27 cellular contexts compared by ENCODE assay signal in the genomic region with DNA sequence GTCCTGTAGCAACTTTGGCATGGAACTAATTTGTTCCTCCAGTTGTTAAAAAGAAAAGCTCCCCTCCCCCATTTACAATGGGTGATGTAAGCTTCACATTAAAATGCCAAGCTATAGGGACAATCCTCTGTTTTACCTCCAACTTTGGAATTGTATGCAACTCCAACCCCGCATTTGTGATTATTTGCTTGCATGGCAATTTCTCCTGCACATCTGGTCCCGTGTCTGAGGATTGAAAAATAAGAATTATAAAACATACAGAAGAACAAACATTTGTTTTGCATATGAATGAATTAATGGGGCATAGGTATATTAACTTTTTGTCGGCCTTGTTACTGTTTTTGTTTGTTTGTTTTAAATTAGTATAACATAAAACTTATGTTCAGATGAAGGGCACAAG. TPM values are rescaled to one million over a fixed set of nuclear protein-coding genes. Genes with fewer than 3 reads are reported as not detected.
"Had no signal": no experiment of that assay in that cellular context is flagged by ENCODE, and none has a peak within 500 bp of the region (broad histone marks: within the 10 kb centered on the region; RNA-seq: fewer than 3 reads in every experiment).

No MANE protein-coding gene starts in this region.

- DNase-seq: stimulated activated CD4-positive, alpha-beta T cell treated with anti-CD3 and anti-CD28 coated beads, Interleukin-2, amount 100 ng/mL, for 48 hours; stimulated activated CD4-positive, alpha-beta T cell treated with anti-CD3 and anti-CD28 coated beads, Interleukin-4, amount 100 ng/mL, for 1 hour; stimulated activated CD4-positive, alpha-beta T cell treated with anti-CD3 and anti-CD28 coated beads, Interleukin-4, amount 100 ng/mL, for 24 hours; stimulated activated CD4-positive, alpha-beta T cell treated with anti-CD3 and anti-CD28 coated beads, Interleukin-4, amount 100 ng/mL, for 4 hours; stimulated activated CD8-positive, alpha-beta memory T cell treated with anti-CD3 and anti-CD28 coated beads, Interleukin-4, amount 100 ng/mL, for 48 hours; stimulated activated naive B cell treated with anti-CD40 and anti-IgM and Interleukin-4, amounts not matched to agents 10 μg/mL and 1 μg/mL and 100 μg/mL, for 72 hours; stimulated activated naive CD4-positive, alpha-beta T cell; stimulated activated naive CD4-positive, alpha-beta T cell treated with Interleukin-2 at 50 U/mL for 16 hours; stimulated activated naive CD8-positive, alpha-beta T cell treated with anti-CD3 and anti-CD28 coated beads, Interleukin-15, amount 100 ng/mL, for 72 hours; stimulated activated naive CD8-positive, alpha-beta T cell treated with anti-CD3 and anti-CD28 coated beads, Interleukin-15, Interleukin-2, amounts not matched to agents 100 U/mL and 50 U/mL, for 24 hours; stomach; substantia nigra; testis; thyroid gland; tibial artery; transverse colon; trophoblast cell; upper lobe of left lung; upper lobe of right lung; uterus had no signal

- H3K27me3 ChIP-seq: stomach, suprapubic skin, testis, thyroid gland, tibial artery, tibial nerve, transverse colon, upper lobe of left lung, upper lobe of right lung, uterus, vagina had no signal

- H3K36me3 ChIP-seq: stomach, suprapubic skin, thoracic aorta, thyroid gland, tibial artery, tibial nerve, transverse colon, upper lobe of left lung, upper lobe of right lung, uterus, vagina had no signal

- H3K4me3 ChIP-seq: stomach, suprapubic skin, testis, thoracic aorta, thyroid gland, tibial artery, tibial nerve, transverse colon, upper lobe of left lung, upper lobe of right lung, uterus, vagina had no signal

- H3K9me3 ChIP-seq: stomach, suprapubic skin, testis, thoracic aorta, thyroid gland, tibial artery, tibial nerve, transverse colon, upper lobe of left lung, upper lobe of right lung, uterus, vagina had no signal

- FAIRE-seq: urothelium cell line had no signal

- ATAC-seq: stimulated activated effector memory CD8-positive, alpha-beta T cell treated with anti-CD3 and anti-CD28 coated beads, Interleukin-12 subunit alpha, Interleukin-12 subunit beta, amount 100 ng/mL, for 72 hours; stimulated activated memory B cell treated with anti-CD40 and anti-IgM and Interleukin-4, amounts not matched to agents 10 μg/mL and 1 μg/mL and 100 μg/mL, for 72 hours; stimulated activated naive B cell treated with anti-CD40 and anti-IgM and Interleukin-4, amounts not matched to agents 10 μg/mL and 1 μg/mL and 100 μg/mL, for 72 hours; stimulated activated naive CD8-positive, alpha-beta T cell treated with anti-CD3 and anti-CD28 coated beads, Interleukin-15, amount 100 ng/mL, for 72 hours; stimulated activated naive CD8-positive, alpha-beta T cell treated with anti-CD3 and anti-CD28 coated beads, Interleukin-15, Interleukin-2, amounts not matched to agents 100 U/mL and 50 U/mL, for 24 hours; upper lobe of right lung had no signal

- H3K27ac ChIP-seq: stomach, suprapubic skin, testis, thoracic aorta, thyroid gland, tibial artery, tibial nerve, transverse colon, upper lobe of left lung, upper lobe of right lung, uterus, vagina had no signal

- H3K4me1 ChIP-seq: stomach, suprapubic skin, testis, thyroid gland, tibial artery, tibial nerve, transverse colon, upper lobe of left lung, upper lobe of right lung, uterus, vagina had no signal

RNA-seq across cellular contexts. Expression of a gene that starts 17.2 kb away (rescaled TPM):
- total RNA-seq: upper lobe of right lung had no signal
